23 cellular contexts compared by ENCODE assay signal in genomic region chr9:87682085-87682484, GRCh38. TPM values are rescaled to one million over a fixed set of nuclear protein-coding genes. Genes with fewer than 3 reads are reported as not detected.
DNase-seq lines count a peak whose midpoint lies in the region; ATAC-seq, FAIRE-seq and TF ChIP-seq lines count a peak whose summit lies in the region.
"Had no signal": no experiment of that assay in that cellular context is flagged by ENCODE, and none has a peak within 500 bp of the region (broad histone marks: within the 10 kb centered on the region; RNA-seq: fewer than 3 reads in every experiment).

No MANE protein-coding gene starts in this region.

- H3K27me3 ChIP-seq in H9 (ENCODE audit: insufficient read depth, low read length) (no peaks in the 10 kb centered on the region), K562 (ENCODE audit: control insufficient read depth in 2 of 2, insufficient read depth in 2 of 2, low read length in 2 of 2) (no peaks in the 10 kb centered on the region), right lobe of liver (no peaks in the 10 kb centered on the region)

- no peak overlapping the region for H4K5ac ChIP-seq in H9 (ENCODE audit: insufficient read length, low read depth, low read length)

- no peak for TF ChIP-seq EP300 in K562 (IDR thresholded peaks at IDR 0.05; ENCODE audit: low read length)

- intact Hi-C loops in K562 (cut with micrococcal nuclease) (loop anchor here (10.0 kb wide), 1 partner anchor 363 kb away; no protein-coding TSS in a partner anchor), right lobe of liver (cut with DNase I) (loop anchor here in 1 of 2 donors (5.0 kb wide), 1 partner anchor 130 kb away; no protein-coding TSS in a partner anchor)

- H3K27ac ChIP-seq in H9 (ENCODE audit: insufficient read length, low read depth, low read length) (no peak overlapping the region), K562 (ENCODE audit: extremely low read depth, low read depth, low read length) (no peak overlapping the region), right lobe of liver (peak overlapping the region in 1 of 3 donors; percentile 7)
- H3K27ac ChIP-seq: RWPE1 had no signal

- no CpG with 5 or more reads among the region's 4 CpGs for WGBS in H9 (ENCODE audit: extremely low coverage, insufficient read length, low lambda C conversion rate)
- WGBS in K562 (ENCODE audit: insufficient coverage, low coverage, missing lambda C conversion rate) = 40% methylated on average over 4 of the region's 4 CpGs
- WGBS in right lobe of liver (ENCODE audit: insufficient coverage, low coverage, low lambda C conversion rate, missing lambda C conversion rate) = 26% methylated on average over 4 of the region's 4 CpGs

- H2AFZ ChIP-seq in H9 (ENCODE audit: low read length) = no peak overlapping the region
- H2AFZ ChIP-seq in K562 (ENCODE audit: low read depth, low read length) = no peak overlapping the region

- H3K27me3 Mint-ChIP-seq in H9 (ENCODE audit: low read depth) = no peaks in the 10 kb centered on the region
- H3K27me3 Mint-ChIP-seq: CD8-positive, alpha-beta memory T cell had no signal

- no peak for TF ChIP-seq CTCF in H9 (conservative IDR thresholded peaks at IDR 0.05)
- no peak for TF ChIP-seq CTCF in K562 (IDR thresholded peaks at IDR 0.05 in 2 of 3, conservative IDR thresholded peaks at IDR 0.05 in 1 of 3; ENCODE audit: insufficient read depth in 2 of 3, low read depth in 1 of 3, low read length in 3 of 3)
- no peak for TF ChIP-seq CTCF in fibroblast of the aortic adventitia (IDR thresholded peaks at IDR 0.05; ENCODE audit: insufficient read depth, low read length)
- no peak for TF ChIP-seq CTCF in right lobe of liver (IDR thresholded peaks at IDR 0.05)

- no peaks in the 10 kb centered on the region for H3K9me3 Mint-ChIP-seq in H9
- H3K9me3 Mint-ChIP-seq: CD8-positive, alpha-beta memory T cell had no signal

- H3K4me1 ChIP-seq in H9 (ENCODE audit: insufficient read depth, low read length) = no peaks in the 10 kb centered on the region
- peaks cover 10 to 14% of the 10 kb centered on the region in 2 experiments; a peak in 4 of 5 replicates for H3K4me1 ChIP-seq in K562 (replicated peaks in 1 of 2; ENCODE audit: control insufficient read depth in 2 of 2, insufficient read depth in 2 of 2, low read length in 2 of 2)
- peaks cover 0 to 33% (median 7%) of the 10 kb centered on the region in 4 donors for H3K4me1 ChIP-seq in right lobe of liver

- CTCF ChIA-PET in K562 (lab: Yijun Ruan, JAX; ENCODE audit: low intra/inter-chr PET ratio) = interaction anchor here (0.5 kb wide), 1 partner anchor 390 kb away, joined by 3 read pairs; no protein-coding TSS in a partner anchor

- ATAC-seq in K562 = no peak
- ATAC-seq in right lobe of liver = peak in 3 of 4 donors; percentile 39 to 57 (median 39)
- ATAC-seq in HG03175 (IDR thresholded peaks at IDR 0.05; ENCODE audit: unreplicated experiment) = no peak
- no peak for ATAC-seq in GM21423 (IDR thresholded peaks at IDR 0.05; ENCODE audit: unreplicated experiment)
- ATAC-seq: PC-3 had no signal

- H3K4me2 ChIP-seq in H9 (ENCODE audit: insufficient read depth, insufficient read length, low read length) (no peak overlapping the region), K562 (ENCODE audit: insufficient read depth, low read length) (no peak overlapping the region)

- POLR2A ChIA-PET in K562 (lab: Yijun Ruan, JAX) = interaction anchor here (0.9 kb wide), 1 partner anchor 338 kb away, joined by 4 read pairs; no protein-coding TSS in a partner anchor

- H3K79me2 ChIP-seq in H9 (ENCODE audit: insufficient read depth, low read length) (no peaks in the 10 kb centered on the region), K562 (ENCODE audit: control insufficient read depth, insufficient read depth, low read length) (no peaks in the 10 kb centered on the region)

- peaks cover 27% of the 10 kb centered on the region; the same call in 2 of the 3 replicates for H3K36me3 ChIP-seq in K562 (ENCODE audit: control insufficient read depth, insufficient read depth, low read length)
- peaks cover 0 to 5% (median 3%) of the 10 kb centered on the region in 4 donors for H3K36me3 ChIP-seq in right lobe of liver

- H3K9ac ChIP-seq in H9 (ENCODE audit: extremely low read depth, insufficient read length, low read length) (no peak overlapping the region), K562 (ENCODE audit: insufficient read depth in 1 of 2, low read depth in 2 of 2, low read length in 2 of 2) (no peak overlapping the region)

- no peak for TF ChIP-seq RAD21 in K562 (CRISPR knock-in tag; conservative IDR thresholded peaks at IDR 0.05 in 1 of 2, IDR thresholded peaks at IDR 0.05 in 1 of 2)

- no peak overlapping the region for H2AK5ac ChIP-seq in H9 (ENCODE audit: insufficient read length, low read length)

- H3K4me3 Mint-ChIP-seq in H9 = no peak overlapping the region
- H3K4me3 Mint-ChIP-seq: CD8-positive, alpha-beta memory T cell had no signal

- no peak for DNase-seq in H9
- no peak for DNase-seq in K562 (ENCODE audit: extremely low read depth in 1 of 4, low spot score in 3 of 4)
- DNase-seq in fibroblast of the aortic adventitia (ENCODE audit: low read depth) = peak; percentile 22
- no peak for DNase-seq in right lobe of liver
- no peak for DNase-seq in kidney tubule cell (ENCODE audit: low spot score)
- DNase-seq in activated CD4-positive, alpha-beta T cell treated with anti-CD3 and anti-CD28 coated beads for 48 hours = no peak
- DNase-seq: ACHN; C1 segment of cervical spinal cord; CD8-positive, alpha-beta memory T cell; DMS79; H7; NCI-H1105; NCI-H2081 treated with DMSO at 0.1 percent for 48 hours; NCI-H510A treated with DMSO at 0.1 percent for 48 hours; NCI-H774; PC-3; SIG-M5 had no signal

- H4K20me1 ChIP-seq in H9 (ENCODE audit: control insufficient read depth, insufficient read depth, insufficient read length) (no peaks in the 10 kb centered on the region), K562 (replicated peaks; ENCODE audit: control insufficient read depth, insufficient read depth, low read length) (no peaks in the 10 kb centered on the region)

- no peak overlapping the region for H2BK120ac ChIP-seq in H9 (ENCODE audit: low read depth, low read length, poor library complexity, severe bottlenecking)

- no peaks in the 10 kb centered on the region for H3K23me2 ChIP-seq in H9 (ENCODE audit: insufficient read length, low read depth, low read length, poor library complexity, severe bottlenecking)

- TF ChIP-seq POLR2A in K562 (conservative IDR thresholded peaks at IDR 0.05) = no peak
- TF ChIP-seq POLR2A in right lobe of liver (IDR thresholded peaks at IDR 0.05) = no peak

- H3T11ph ChIP-seq in H9 (ENCODE audit: low read length) = no peak overlapping the region

- H3K79me1 ChIP-seq in H9 (ENCODE audit: insufficient read depth, low read depth, low read length, poor library complexity, severe bottlenecking) = no peaks in the 10 kb centered on the region

- peaks cover 13% of the 10 kb centered on the region in 2 experiments; a peak in 3 of 4 replicates for H3K4me1 Mint-ChIP-seq in H9

- H3K4me3 ChIP-seq in K562 (no peak overlapping the region), fibroblast of the aortic adventitia (ENCODE audit: low read depth, low read length) (no peak overlapping the region), right lobe of liver (no peak overlapping the region)

- no peak overlapping the region for H2BK15ac ChIP-seq in H9 (ENCODE audit: low read depth, low read length)

- H3K18ac ChIP-seq in H9 (ENCODE audit: insufficient read length, low read depth, low read length) = no peak overlapping the region

- H3K9me1 ChIP-seq in K562 (ENCODE audit: control insufficient read depth, insufficient read depth, low read length) = no peaks in the 10 kb centered on the region

- in situ Hi-C loops in K562 (cut with MboI) = loop anchor here (25.0 kb wide), 1 partner anchor 630 kb away; no protein-coding TSS in a partner anchor

- no peak overlapping the region for H4K91ac ChIP-seq in H9 (ENCODE audit: insufficient read length, low read depth, low read length)

- H3K36me3 Mint-ChIP-seq in H9 (ENCODE audit: insufficient read depth in 1 of 3, low read depth in 3 of 3) = peaks cover 42 to 56% (median 55%) of the 10 kb centered on the region in 3 experiments; a peak in 6 of 7 replicates
- H3K36me3 Mint-ChIP-seq: CD8-positive, alpha-beta memory T cell had no signal

- H2BK20ac ChIP-seq in H9 (ENCODE audit: low read depth, low read length, poor library complexity, severe bottlenecking) = no peak overlapping the region

- no peak for FAIRE-seq in K562 (lab: Jason Lieb, UNC)
- FAIRE-seq: D721Med, GM12892, GM18507 had no signal

- H3K9me3 ChIP-seq in H9 (ENCODE audit: control insufficient read depth, low read depth, low read length) = no peaks in the 10 kb centered on the region
- no peaks in the 10 kb centered on the region for H3K9me3 ChIP-seq in K562 (replicated peaks; ENCODE audit: control insufficient read depth, insufficient read depth, low read depth, low read length)
- no peaks in the 10 kb centered on the region for H3K9me3 ChIP-seq in right lobe of liver

- H4K8ac ChIP-seq in H9 (replicated peaks; ENCODE audit: insufficient read length, low read depth, low read length) = no peak overlapping the region

- H3K14ac ChIP-seq in H9 (ENCODE audit: insufficient read depth, low read length) = no peak overlapping the region

- no peak overlapping the region for H3K23ac ChIP-seq in H9 (ENCODE audit: insufficient read length, low read depth, low read length)

- peak overlapping the region in 2 of 3 experiments; percentile 32 to 76; a peak in 3 of 7 replicates for H3K27ac Mint-ChIP-seq in H9
- H3K27ac Mint-ChIP-seq: CD8-positive, alpha-beta memory T cell had no signal

- no TSS peak for BruUV-seq in K562 (replicated peaks; lab: Mats Ljungman, UMichigan)

- H2BK5ac ChIP-seq in H9 (ENCODE audit: insufficient read length, low read length) = no peak overlapping the region

- no peak overlapping the region for H3K56ac ChIP-seq in H9 (ENCODE audit: insufficient read length, low read depth, low read length)

- H3K4ac ChIP-seq in H9 (ENCODE audit: low read depth, low read length) = no peak overlapping the region

- no peak overlapping the region for H2BK12ac ChIP-seq in H9 (ENCODE audit: insufficient read length, low read depth, low read length)

RNA-seq across cellular contexts. Expression of gene CTSL, which starts 43.8 kb away (rescaled TPM):
- 28.9 and 33.4 TPM in 2 replicates for total RNA-seq in H9 (2021)
- 106 and 129 TPM in 2 replicates for total RNA-seq in K562 (2011; cell fraction: chromatin; rRNA removed; ENCODE audit: low replicate concordance)
- total RNA-seq in K562 (2011; cell fraction: nucleolus; rRNA removed) = 121 and 124 TPM in 2 replicates
- total RNA-seq in K562 (2011; cell fraction: nucleoplasm; rRNA removed) = 126 and 169 TPM in 2 replicates
- total RNA-seq in K562 (2014; rRNA removed) = 81.5 and 97.6 TPM in 2 replicates
- total RNA-seq in K562 (2014; rRNA removed; fragmentation: Illumina TruSeq; extraction: Trizol) = 93.7 and 105 TPM in 2 replicates
- total RNA-seq in K562 (2015; rRNA removed; fragmentation: Illumina TruSeq; extraction: Trizol) = 73.7 and 78.3 TPM in 2 replicates
- 65.7 and 76.4 TPM in 2 replicates for total RNA-seq in K562 (2021)
- polyA plus RNA-seq in K562 (2011; rRNA removed) = 82.5 and 165 TPM in 2 replicates
- polyA plus RNA-seq in K562 (2011; cell fraction: cytosol; rRNA removed) = 70.7 and 75.2 TPM in 2 replicates
- polyA plus RNA-seq in K562 (2011; cell fraction: nucleus; rRNA removed) = 41.8 and 42.6 TPM in 2 replicates
- 93.9 and 142 TPM in 2 replicates for polyA plus RNA-seq in K562 (2012)
- polyA plus RNA-seq in K562 (2014; fragmentation: Illumina TruSeq; extraction: Trizol) = 98.7 and 108 TPM in 2 replicates
- 10 to 100 TPM; 55.9 to 61.8 TPM for polyA plus RNA-seq in K562 (2014; fragmentation: Nextera tagmentation; extraction: Ambion mirVana)
- polyA plus RNA-seq in K562 (2014; rRNA removed) = 111 and 118 TPM in 2 replicates
- polyA minus RNA-seq in K562 (2011; rRNA and poly(A)+ RNA removed) = 62.7 and 104 TPM in 2 replicates
- 18.7 and 35.0 TPM in 2 replicates for polyA minus RNA-seq in K562 (2011; cell fraction: cytosol; rRNA and poly(A)+ RNA removed)
- polyA minus RNA-seq in K562 (2011; cell fraction: nucleus; rRNA and poly(A)+ RNA removed) = 12.0 and 12.6 TPM in 2 replicates
- total RNA-seq in fibroblast of the aortic adventitia (ENCODE audit: low replicate concordance) = 510 and 513 TPM in 2 replicates
- total RNA-seq in right lobe of liver = 100 to 1,000 TPM; 135 to 221 (median 164) TPM

Comparison
In these comparisons a context has a peak if more than half of its experiments do, and no peak if none do; other contexts are left out.
1. ATAC-seq: peak in right lobe of liver (3 of 4); none in K562 (single experiment), HG03175 (single experiment) and GM21423 (single experiment).